22 cellular contexts compared by ENCODE assay signal in the genomic region with DNA sequence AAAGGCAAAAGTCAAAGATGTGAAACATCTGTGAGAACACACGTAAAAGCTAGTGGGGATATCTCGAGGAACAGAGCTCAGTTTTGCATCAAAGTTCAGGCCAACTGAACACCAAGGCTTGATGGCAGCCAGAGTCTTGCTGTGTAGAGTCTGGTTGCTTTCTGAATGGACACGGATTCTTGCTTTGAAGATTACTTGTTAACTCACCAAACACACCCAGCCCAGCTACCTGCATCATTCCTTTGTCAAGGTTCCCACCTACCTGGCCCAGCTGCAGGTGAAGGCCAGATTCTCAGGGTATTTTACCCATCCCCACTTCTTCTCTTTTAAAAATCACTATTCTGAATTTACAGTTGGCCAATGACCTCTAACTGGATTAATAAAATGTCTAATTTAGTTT.
DNase-seq lines count a peak whose midpoint lies in the region; ATAC-seq and TF ChIP-seq lines count a peak whose summit lies in the region.
"Had no signal": no experiment of that assay in that cellular context is flagged by ENCODE, and none has a peak within 500 bp of the region (broad histone marks: within the 10 kb centered on the region; RNA-seq: fewer than 3 reads in every experiment).

No MANE protein-coding gene starts in this region.

- WGBS in right cardiac atrium: 79% methylated on average over 3 of the region's 3 CpGs

- H3K9me3 ChIP-seq in right cardiac atrium (ENCODE audit: control insufficient read depth, low read length): no peaks in the 10 kb centered on the region
- H3K9me3 ChIP-seq: Peyer's patch had no signal

- peaks cover 4 to 8% of the 10 kb centered on the region in 2 donors for H3K9me3 Mint-ChIP-seq in natural killer cell

- ATAC-seq in natural killer cell (no peak), SK-N-SH treated with all-trans-retinoic acid at 6 μM for 48 hours (no peak), right cardiac atrium (no peak)

- H3K4me3 ChIP-seq in dorsolateral prefrontal cortex: peak overlapping the region in 55 of 59 donors; percentile 9 to 74 (median 58)
- H3K4me3 ChIP-seq in right cardiac atrium (ENCODE audit: low read length): no peak overlapping the region
- H3K4me3 ChIP-seq: Peyer's patch had no signal

- H3K27ac Mint-ChIP-seq in natural killer cell: no peak overlapping the region
- H3K27ac Mint-ChIP-seq: CD4-positive, CD25-positive, alpha-beta regulatory T cell had no signal

- H3K27me3 ChIP-seq in dorsolateral prefrontal cortex (no peaks in the 10 kb centered on the region), right cardiac atrium (ENCODE audit: control insufficient read depth, insufficient read depth) (no peaks in the 10 kb centered on the region)
- H3K27me3 ChIP-seq: Peyer's patch had no signal

- DNase-seq in dorsolateral prefrontal cortex (no peak), substantia nigra (lab: John Stamatoyannopoulos, UW) (peak in 1 of 49 donors; percentile 30), cerebellar nuclear complex (lab: John Stamatoyannopoulos, UW) (no peak), natural killer cell (no peak), right cardiac atrium (no peak)
- DNase-seq: CD4-positive, CD25-positive, alpha-beta regulatory T cell; DND-41; GOT3; HCEC 1CT; IMR-90; MV-4-11; NCI-H1105 treated with DMSO at 0.1 percent for 48 hours; NCI-H2029 treated with DMSO at 0.1 percent for 48 hours; NCI-H2171; NCI-H345; NCI-H524; NCI-H774; NK-92 treated with Interleukin-12 subunit alpha and Interleukin-12 subunit beta, amount 100 ng/mL, for 24 hours; Peyer's patch had no signal

- no peaks in the 10 kb centered on the region for H3K27me3 Mint-ChIP-seq in natural killer cell (ENCODE audit: low read depth in 2 of 2)
- H3K27me3 Mint-ChIP-seq: CD4-positive, CD25-positive, alpha-beta regulatory T cell had no signal

- no peak overlapping the region for H3K4me3 Mint-ChIP-seq in natural killer cell
- H3K4me3 Mint-ChIP-seq: CD4-positive, CD25-positive, alpha-beta regulatory T cell had no signal

- no peaks in the 10 kb centered on the region for H3K36me3 Mint-ChIP-seq in natural killer cell
- H3K36me3 Mint-ChIP-seq: CD4-positive, CD25-positive, alpha-beta regulatory T cell had no signal

- peaks cover 4% of the 10 kb centered on the region for H3K4me1 ChIP-seq in right cardiac atrium (ENCODE audit: control insufficient read depth, insufficient read depth, low read length)
- H3K4me1 ChIP-seq: Peyer's patch had no signal

- peak overlapping the region; percentile 95 for H3K27ac ChIP-seq in angular gyrus (ENCODE audit: low read depth, low read length)
- H3K27ac ChIP-seq in dorsolateral prefrontal cortex: peak overlapping the region; percentile 0 to 100 (median 98)
- H3K27ac ChIP-seq in substantia nigra (ENCODE audit: low read depth, low read length, poor library complexity, severe bottlenecking): peak overlapping the region; percentile 92
- H3K27ac ChIP-seq in right cardiac atrium (ENCODE audit: low read length): no peak overlapping the region
- H3K27ac ChIP-seq: KMS-11, Peyer's patch had no signal

- no peaks in the 10 kb centered on the region for H3K4me1 Mint-ChIP-seq in natural killer cell
- H3K4me1 Mint-ChIP-seq: CD4-positive, CD25-positive, alpha-beta regulatory T cell had no signal

- no peak for TF ChIP-seq CTCF in dorsolateral prefrontal cortex (IDR thresholded peaks at IDR 0.05 in 54 of 56, conservative IDR thresholded peaks at IDR 0.05 in 2 of 56; ENCODE audit: low read depth in 1 of 56, partially characterized antibody in 56 of 56)
- no peak for TF ChIP-seq CTCF in natural killer cell (IDR thresholded peaks at IDR 0.05)

- intact Hi-C loops in dorsolateral prefrontal cortex (cut with DNase I): loop anchor here (5.0 to 10.0 kb wide), 2 partner anchors 93 to 125 kb away; no protein-coding TSS in a partner anchor
- intact Hi-C loops in natural killer cell (cut with micrococcal nuclease): no loop called here
- intact Hi-C loops in right cardiac atrium (cut with DNase I): no loop called here

TF ChIP-seq in SK-N-SH treated with all-trans-retinoic acid at 6 μM for 48 hours, 23 proteins besides CTCF, POLR2A, EP300 and RAD21:
- TF ChIP-seq ZC3H10 (CRISPR knock-in tag; IDR thresholded peaks at IDR 0.05): no peak
- TF ChIP-seq ZNF565 (CRISPR knock-in tag; conservative IDR thresholded peaks at IDR 0.05; ENCODE audit: low read depth): no peak

Comparison
In these comparisons a context has a peak if more than half of its experiments do, and no peak if none do; other contexts are left out.
1. intact Hi-C loops: an anchor here in dorsolateral prefrontal cortex (5.0 to 10.0 kb wide); none called in natural killer cell and right cardiac atrium.